1 cellular context compared by ENCODE assay signal in the genomic region with DNA sequence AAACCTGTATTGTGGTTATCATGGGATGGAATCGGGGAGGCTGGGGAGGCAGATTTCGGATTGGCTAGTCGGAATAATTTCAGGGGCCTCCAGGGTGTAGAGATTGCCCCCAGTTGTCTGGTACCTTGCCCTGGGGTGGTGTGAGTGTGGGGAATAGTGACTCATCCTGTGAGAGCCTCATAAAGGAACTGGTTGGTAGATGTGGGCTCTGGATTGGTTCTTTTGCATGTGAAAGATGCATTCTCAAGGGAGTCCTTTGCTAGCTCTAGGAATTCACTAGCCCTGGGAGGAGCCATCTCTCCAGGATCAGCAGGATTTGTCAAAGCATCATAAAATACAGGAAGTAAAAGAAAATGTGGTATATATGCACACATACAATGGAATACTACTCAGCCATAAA.
TF ChIP-seq lines count a peak whose summit lies in the region.

No MANE protein-coding gene starts in this region.

TF ChIP-seq in GM12878, 131 proteins besides CTCF, POLR2A, EP300 and RAD21 (continued from another document):
- TF ChIP-seq, protein P1, sequence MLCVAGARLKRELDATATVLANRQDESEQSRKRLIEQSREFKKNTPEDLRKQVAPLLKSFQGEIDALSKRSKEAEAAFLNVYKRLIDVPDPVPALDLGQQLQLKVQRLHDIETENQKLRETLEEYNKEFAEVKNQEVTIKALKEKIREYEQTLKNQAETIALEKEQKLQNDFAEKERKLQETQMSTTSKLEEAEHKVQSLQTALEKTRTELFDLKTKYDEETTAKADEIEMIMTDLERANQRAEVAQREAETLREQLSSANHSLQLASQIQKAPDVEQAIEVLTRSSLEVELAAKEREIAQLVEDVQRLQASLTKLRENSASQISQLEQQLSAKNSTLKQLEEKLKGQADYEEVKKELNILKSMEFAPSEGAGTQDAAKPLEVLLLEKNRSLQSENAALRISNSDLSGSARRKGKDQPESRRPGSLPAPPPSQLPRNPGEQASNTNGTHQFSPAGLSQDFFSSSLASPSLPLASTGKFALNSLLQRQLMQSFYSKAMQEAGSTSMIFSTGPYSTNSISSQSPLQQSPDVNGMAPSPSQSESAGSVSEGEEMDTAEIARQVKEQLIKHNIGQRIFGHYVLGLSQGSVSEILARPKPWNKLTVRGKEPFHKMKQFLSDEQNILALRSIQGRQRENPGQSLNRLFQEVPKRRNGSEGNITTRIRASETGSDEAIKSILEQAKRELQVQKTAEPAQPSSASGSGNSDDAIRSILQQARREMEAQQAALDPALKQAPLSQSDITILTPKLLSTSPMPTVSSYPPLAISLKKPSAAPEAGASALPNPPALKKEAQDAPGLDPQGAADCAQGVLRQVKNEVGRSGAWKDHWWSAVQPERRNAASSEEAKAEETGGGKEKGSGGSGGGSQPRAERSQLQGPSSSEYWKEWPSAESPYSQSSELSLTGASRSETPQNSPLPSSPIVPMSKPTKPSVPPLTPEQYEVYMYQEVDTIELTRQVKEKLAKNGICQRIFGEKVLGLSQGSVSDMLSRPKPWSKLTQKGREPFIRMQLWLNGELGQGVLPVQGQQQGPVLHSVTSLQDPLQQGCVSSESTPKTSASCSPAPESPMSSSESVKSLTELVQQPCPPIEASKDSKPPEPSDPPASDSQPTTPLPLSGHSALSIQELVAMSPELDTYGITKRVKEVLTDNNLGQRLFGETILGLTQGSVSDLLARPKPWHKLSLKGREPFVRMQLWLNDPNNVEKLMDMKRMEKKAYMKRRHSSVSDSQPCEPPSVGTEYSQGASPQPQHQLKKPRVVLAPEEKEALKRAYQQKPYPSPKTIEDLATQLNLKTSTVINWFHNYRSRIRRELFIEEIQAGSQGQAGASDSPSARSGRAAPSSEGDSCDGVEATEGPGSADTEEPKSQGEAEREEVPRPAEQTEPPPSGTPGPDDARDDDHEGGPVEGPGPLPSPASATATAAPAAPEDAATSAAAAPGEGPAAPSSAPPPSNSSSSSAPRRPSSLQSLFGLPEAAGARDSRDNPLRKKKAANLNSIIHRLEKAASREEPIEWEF (IDR thresholded peaks at IDR 0.05; ENCODE audit: insufficient replicate concordance, low read depth, low read length) = no peak
- TF ChIP-seq JUNB (IDR thresholded peaks at IDR 0.05) (no peak), SRF (IDR thresholded peaks at IDR 0.05; ENCODE audit: low read depth in 2 of 2, low read length in 2 of 2) (no peak), CBX5 (IDR thresholded peaks at IDR 0.05; ENCODE audit: low read depth) (no peak), PAX5 (IDR thresholded peaks at IDR 0.05; ENCODE audit: borderline replicate concordance, low read depth, low read length) (no peak), YBX1 (IDR thresholded peaks at IDR 0.05) (no peak), CBX3 (IDR thresholded peaks at IDR 0.05; ENCODE audit: borderline replicate concordance, low read depth) (no peak), KAT2A (conservative IDR thresholded peaks at IDR 0.05; ENCODE audit: control insufficient read depth, low read depth, low read length) (no peak), IKZF2 (IDR thresholded peaks at IDR 0.05) (no peak)
- TF ChIP-seq, protein P2, sequence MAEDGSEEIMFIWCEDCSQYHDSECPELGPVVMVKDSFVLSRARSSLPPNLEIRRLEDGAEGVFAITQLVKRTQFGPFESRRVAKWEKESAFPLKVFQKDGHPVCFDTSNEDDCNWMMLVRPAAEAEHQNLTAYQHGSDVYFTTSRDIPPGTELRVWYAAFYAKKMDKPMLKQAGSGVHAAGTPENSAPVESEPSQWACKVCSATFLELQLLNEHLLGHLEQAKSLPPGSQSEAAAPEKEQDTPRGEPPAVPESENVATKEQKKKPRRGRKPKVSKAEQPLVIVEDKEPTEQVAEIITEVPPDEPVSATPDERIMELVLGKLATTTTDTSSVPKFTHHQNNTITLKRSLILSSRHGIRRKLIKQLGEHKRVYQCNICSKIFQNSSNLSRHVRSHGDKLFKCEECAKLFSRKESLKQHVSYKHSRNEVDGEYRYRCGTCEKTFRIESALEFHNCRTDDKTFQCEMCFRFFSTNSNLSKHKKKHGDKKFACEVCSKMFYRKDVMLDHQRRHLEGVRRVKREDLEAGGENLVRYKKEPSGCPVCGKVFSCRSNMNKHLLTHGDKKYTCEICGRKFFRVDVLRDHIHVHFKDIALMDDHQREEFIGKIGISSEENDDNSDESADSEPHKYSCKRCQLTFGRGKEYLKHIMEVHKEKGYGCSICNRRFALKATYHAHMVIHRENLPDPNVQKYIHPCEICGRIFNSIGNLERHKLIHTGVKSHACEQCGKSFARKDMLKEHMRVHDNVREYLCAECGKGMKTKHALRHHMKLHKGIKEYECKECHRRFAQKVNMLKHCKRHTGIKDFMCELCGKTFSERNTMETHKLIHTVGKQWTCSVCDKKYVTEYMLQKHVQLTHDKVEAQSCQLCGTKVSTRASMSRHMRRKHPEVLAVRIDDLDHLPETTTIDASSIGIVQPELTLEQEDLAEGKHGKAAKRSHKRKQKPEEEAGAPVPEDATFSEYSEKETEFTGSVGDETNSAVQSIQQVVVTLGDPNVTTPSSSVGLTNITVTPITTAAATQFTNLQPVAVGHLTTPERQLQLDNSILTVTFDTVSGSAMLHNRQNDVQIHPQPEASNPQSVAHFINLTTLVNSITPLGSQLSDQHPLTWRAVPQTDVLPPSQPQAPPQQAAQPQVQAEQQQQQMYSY (CRISPR knock-in tag; IDR thresholded peaks at IDR 0.05) = no peak
- TF ChIP-seq, protein P3, sequence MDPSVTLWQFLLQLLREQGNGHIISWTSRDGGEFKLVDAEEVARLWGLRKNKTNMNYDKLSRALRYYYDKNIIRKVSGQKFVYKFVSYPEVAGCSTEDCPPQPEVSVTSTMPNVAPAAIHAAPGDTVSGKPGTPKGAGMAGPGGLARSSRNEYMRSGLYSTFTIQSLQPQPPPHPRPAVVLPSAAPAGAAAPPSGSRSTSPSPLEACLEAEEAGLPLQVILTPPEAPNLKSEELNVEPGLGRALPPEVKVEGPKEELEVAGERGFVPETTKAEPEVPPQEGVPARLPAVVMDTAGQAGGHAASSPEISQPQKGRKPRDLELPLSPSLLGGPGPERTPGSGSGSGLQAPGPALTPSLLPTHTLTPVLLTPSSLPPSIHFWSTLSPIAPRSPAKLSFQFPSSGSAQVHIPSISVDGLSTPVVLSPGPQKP (IDR thresholded peaks at IDR 0.05; ENCODE audit: low read depth, low read length) = no peak
